ENCODE assay signal across 25 cellular contexts in genomic region chrX:148961990-148962389, GRCh38.
"Had no signal": no experiment of that assay in that cellular context is flagged by ENCODE, and none has a peak within 500 bp of the region (broad histone marks: within the 10 kb centered on the region; RNA-seq: fewer than 3 reads in every experiment).

No MANE protein-coding gene starts in this region.

- H3K27me3 ChIP-seq: colonic mucosa, esophagus squamous epithelium, gastrocnemius medialis, heart right ventricle, left lung had no signal

- DNase-seq: colonic mucosa; cortex of kidney; effector CD8-positive, alpha-beta T cell; effector memory CD8-positive, alpha-beta T cell; endodermal cell; erythroblast; esophagus squamous epithelium; foreskin fibroblast; foreskin melanocyte; gastrocnemius medialis; glutamatergic neuron; head of caudate nucleus; heart right ventricle; hippocampal formation; left cardiac atrium; left lung; left ventricle myocardium superior; lower lobe of right lung; mesenchymal stem cell; mucosa of descending colon; naive B cell had no signal

- FAIRE-seq: endometrium, keratinocyte had no signal

- H3K4me3 ChIP-seq: colonic mucosa, esophagus squamous epithelium, gastrocnemius medialis, heart right ventricle, left lung, lower lobe of right lung, mucosa of descending colon had no signal

- H3K4me1 ChIP-seq: colonic mucosa, esophagus squamous epithelium, gastrocnemius medialis, heart right ventricle, left lung, lower lobe of right lung had no signal

- ATAC-seq: effector memory CD8-positive, alpha-beta T cell; esophagus mucosa; gastrocnemius medialis; heart right ventricle; left cardiac atrium; left lung; left ventricle myocardium superior; lower lobe of right lung; mucosa of descending colon had no signal

- H3K27ac ChIP-seq: colonic mucosa, epithelial cell of prostate, esophagus squamous epithelium, gastrocnemius medialis, heart right ventricle, left lung, lower lobe of right lung had no signal

- H3K9me3 ChIP-seq: colonic mucosa, esophagus squamous epithelium, gastrocnemius medialis, heart right ventricle, left lung, lower lobe of right lung, mucosa of descending colon had no signal

- H3K36me3 ChIP-seq: colonic mucosa, esophagus squamous epithelium, gastrocnemius medialis, heart right ventricle, left lung, lower lobe of right lung had no signal
